8 cellular contexts compared by ENCODE assay signal in genomic region chr1:113072141-113072756, GRCh38. TPM values are rescaled to one million over a fixed set of nuclear protein-coding genes. Genes with fewer than 3 reads are reported as not detected.
DNase-seq lines count a peak whose midpoint lies in the region; ATAC-seq and TF ChIP-seq lines count a peak whose summit lies in the region.

No MANE protein-coding gene starts in this region.

- peak overlapping the region; percentile 90 for H3K27ac Mint-ChIP-seq in activated CD4-positive, alpha-beta T cell treated with anti-CD3 and anti-CD28 coated beads for 36 hours
- peak overlapping the region; percentile 75 for H3K27ac Mint-ChIP-seq in activated T-helper 2 cell treated with anti-CD3 and anti-CD28 coated beads, Interferon-gamma antibody, Interleukin-2, Interleukin-4, amounts not matched to agents 10 μg/mL and 5 μg/mL and 100 μg/mL, durations not matched to agents 14 hours and 24 hours and 36 hours
- peak overlapping the region; percentile 88 to 98 (median 93) for H3K27ac Mint-ChIP-seq in immature natural killer cell

- peaks cover 39% of the 10 kb centered on the region for H3K4me1 ChIP-seq in suprapubic skin

- peaks cover 3% of the 10 kb centered on the region for H3K36me3 ChIP-seq in suprapubic skin

- CTCF ChIA-PET in activated CD4-positive, alpha-beta T cell treated with anti-CD3 and anti-CD28 coated beads for 36 hours (lab: Charles Lee): interaction anchor here (0.6 to 2.5 kb wide), 68 partner anchors 9 to 1708 kb away, joined by 3 to 27 read pairs (median 5); partner anchors contain the start of genes AP4B1, MAGI3, PPM1J and RSBN1

- H3K27me3 Mint-ChIP-seq in activated CD4-positive, alpha-beta T cell treated with anti-CD3 and anti-CD28 coated beads for 36 hours: no peaks in the 10 kb centered on the region
- H3K27me3 Mint-ChIP-seq in activated T-helper 2 cell treated with anti-CD3 and anti-CD28 coated beads, Interferon-gamma antibody, Interleukin-2, Interleukin-4, amounts not matched to agents 10 μg/mL and 5 μg/mL and 100 μg/mL, durations not matched to agents 14 hours and 24 hours and 36 hours (ENCODE audit: low read depth): no peaks in the 10 kb centered on the region
- peaks cover 0 to 3% (median 0%) of the 10 kb centered on the region in 3 donors for H3K27me3 Mint-ChIP-seq in immature natural killer cell (ENCODE audit: low read depth in 3 of 3)

- H3K9me3 Mint-ChIP-seq in activated CD4-positive, alpha-beta T cell treated with anti-CD3 and anti-CD28 coated beads for 36 hours (ENCODE audit: low read depth): no peaks in the 10 kb centered on the region
- H3K9me3 Mint-ChIP-seq in activated T-helper 2 cell treated with anti-CD3 and anti-CD28 coated beads, Interferon-gamma antibody, Interleukin-2, Interleukin-4, amounts not matched to agents 10 μg/mL and 5 μg/mL and 100 μg/mL, durations not matched to agents 14 hours and 24 hours and 36 hours: no peaks in the 10 kb centered on the region
- no peaks in the 10 kb centered on the region for H3K9me3 Mint-ChIP-seq in immature natural killer cell

- 52% methylated on average over 6 of the region's 6 CpGs for WGBS in suprapubic skin

- peaks cover 3% of the 10 kb centered on the region for H3K36me3 Mint-ChIP-seq in activated CD4-positive, alpha-beta T cell treated with anti-CD3 and anti-CD28 coated beads for 36 hours (ENCODE audit: low read depth)
- peaks cover 13% of the 10 kb centered on the region for H3K36me3 Mint-ChIP-seq in activated T-helper 2 cell treated with anti-CD3 and anti-CD28 coated beads, Interferon-gamma antibody, Interleukin-2, Interleukin-4, amounts not matched to agents 10 μg/mL and 5 μg/mL and 100 μg/mL, durations not matched to agents 14 hours and 24 hours and 36 hours (ENCODE audit: low read depth)
- no peaks in the 10 kb centered on the region for H3K36me3 Mint-ChIP-seq in immature natural killer cell

- peak overlapping the region; percentile 91 for H3K4me3 ChIP-seq in suprapubic skin

- TF ChIP-seq POLR2A in suprapubic skin (IDR thresholded peaks at IDR 0.05): no peak

- ATAC-seq in activated CD4-positive, alpha-beta T cell treated with anti-CD3 and anti-CD28 coated beads for 36 hours: no peak
- ATAC-seq in GM21526 (IDR thresholded peaks at IDR 0.05; ENCODE audit: low FRiP score, unreplicated experiment): no peak

- no peaks in the 10 kb centered on the region for H3K9me3 ChIP-seq in suprapubic skin

- H3K4me1 Mint-ChIP-seq in activated CD4-positive, alpha-beta T cell treated with anti-CD3 and anti-CD28 coated beads for 36 hours: peaks cover 29% of the 10 kb centered on the region
- H3K4me1 Mint-ChIP-seq in activated T-helper 2 cell treated with anti-CD3 and anti-CD28 coated beads, Interferon-gamma antibody, Interleukin-2, Interleukin-4, amounts not matched to agents 10 μg/mL and 5 μg/mL and 100 μg/mL, durations not matched to agents 14 hours and 24 hours and 36 hours (ENCODE audit: low read depth): peaks cover 18% of the 10 kb centered on the region
- H3K4me1 Mint-ChIP-seq in immature natural killer cell: peaks cover 41 to 42% of the 10 kb centered on the region in 2 donors

- H3K4me3 Mint-ChIP-seq in activated CD4-positive, alpha-beta T cell treated with anti-CD3 and anti-CD28 coated beads for 36 hours: peak overlapping the region; percentile 98
- peak overlapping the region; percentile 89 for H3K4me3 Mint-ChIP-seq in activated T-helper 2 cell treated with anti-CD3 and anti-CD28 coated beads, Interferon-gamma antibody, Interleukin-2, Interleukin-4, amounts not matched to agents 10 μg/mL and 5 μg/mL and 100 μg/mL, durations not matched to agents 14 hours and 24 hours and 36 hours (ENCODE audit: low read depth)
- H3K4me3 Mint-ChIP-seq in immature natural killer cell: peak overlapping the region; percentile 96 to 99 (median 99)

- no peak for TF ChIP-seq EP300 in suprapubic skin (IDR thresholded peaks at IDR 0.05)

- DNase-seq in activated CD4-positive, alpha-beta T cell treated with anti-CD3 and anti-CD28 coated beads for 36 hours: no peak
- no peak for DNase-seq in activated CD4-positive, alpha-beta T cell treated with anti-CD3 and anti-CD28 coated beads for 4 hours
- DNase-seq in activated T-helper 2 cell treated with anti-CD3 and anti-CD28 coated beads, Interferon-gamma antibody, Interleukin-2, Interleukin-4, amounts not matched to agents 10 μg/mL and 5 μg/mL and 100 μg/mL, durations not matched to agents 14 hours and 24 hours and 36 hours (ENCODE audit: low spot score): no peak
- DNase-seq in immature natural killer cell (no peak), suprapubic skin (ENCODE audit: low spot score in 2 of 2) (no peak), ureter (ENCODE audit: low spot score) (no peak), NCI-H226 (no peak)

- TF ChIP-seq CTCF in suprapubic skin (IDR thresholded peaks at IDR 0.05): no peak

- H3K27ac ChIP-seq in suprapubic skin: peak overlapping the region; percentile 94

- POLR2A ChIA-PET in activated CD4-positive, alpha-beta T cell treated with anti-CD3 and anti-CD28 coated beads for 36 hours (lab: Charles Lee): interaction anchor here (0.6 to 1.3 kb wide), 8 partner anchors 11 to 1481 kb away, joined by 3 to 8 read pairs (median 4); partner anchors contain the start of genes RSBN1 and SLC16A1

- intact Hi-C loops in activated CD4-positive, alpha-beta T cell treated with anti-CD3 and anti-CD28 coated beads for 36 hours (cut with DNase I, micrococcal nuclease): loop anchor here (2.0 to 5.0 kb wide), 11 partner anchors 115 to 1510 kb away; partner anchors contain the start of genes MAGI3 (in 2 of the 2), PPM1J (in 2 of the 2), SLC16A1 (in 2 of the 2) and BCAS2 (in 1 of the 2)
- intact Hi-C loops in activated T-helper 2 cell treated with anti-CD3 and anti-CD28 coated beads, Interferon-gamma antibody, Interleukin-2, Interleukin-4, amounts not matched to agents 10 μg/mL and 5 μg/mL and 100 μg/mL, durations not matched to agents 14 hours and 24 hours and 36 hours (cut with micrococcal nuclease): loop anchor here (2.0 to 5.0 kb wide), 7 partner anchors 61 to 607 kb away; partner anchors contain the start of genes CAPZA1 and ST7L

- H3K27me3 ChIP-seq in suprapubic skin: no peaks in the 10 kb centered on the region

RNA-seq across cellular contexts. Expression of gene LRIG2, which starts 0.7 kb away (rescaled TPM):
- total RNA-seq in activated CD4-positive, alpha-beta T cell treated with anti-CD3 and anti-CD28 coated beads for 36 hours: 10 to 100 TPM in 1 of 2 experiments, 1 to 10 TPM in 1; 7.1 to 10.2 TPM
- 12.3 and 14.5 TPM in 2 replicates for total RNA-seq in activated T-helper 2 cell treated with anti-CD3 and anti-CD28 coated beads, Interferon-gamma antibody, Interleukin-2, Interleukin-4, amounts not matched to agents 10 μg/mL and 5 μg/mL and 100 μg/mL, durations not matched to agents 14 hours and 24 hours and 36 hours
- 1 to 10 TPM; 2.4 to 6.1 (median 5.5) TPM for polyA plus RNA-seq in immature natural killer cell
- 10 to 100 TPM in 3 of 4 donors, 1 to 10 TPM in 1; 7.9 to 86.1 (median 22.0) TPM for total RNA-seq in suprapubic skin
- 31.8 TPM for total RNA-seq in ureter
